Comparison of ENCODE assay signal across 25 cellular contexts in the genomic region with DNA sequence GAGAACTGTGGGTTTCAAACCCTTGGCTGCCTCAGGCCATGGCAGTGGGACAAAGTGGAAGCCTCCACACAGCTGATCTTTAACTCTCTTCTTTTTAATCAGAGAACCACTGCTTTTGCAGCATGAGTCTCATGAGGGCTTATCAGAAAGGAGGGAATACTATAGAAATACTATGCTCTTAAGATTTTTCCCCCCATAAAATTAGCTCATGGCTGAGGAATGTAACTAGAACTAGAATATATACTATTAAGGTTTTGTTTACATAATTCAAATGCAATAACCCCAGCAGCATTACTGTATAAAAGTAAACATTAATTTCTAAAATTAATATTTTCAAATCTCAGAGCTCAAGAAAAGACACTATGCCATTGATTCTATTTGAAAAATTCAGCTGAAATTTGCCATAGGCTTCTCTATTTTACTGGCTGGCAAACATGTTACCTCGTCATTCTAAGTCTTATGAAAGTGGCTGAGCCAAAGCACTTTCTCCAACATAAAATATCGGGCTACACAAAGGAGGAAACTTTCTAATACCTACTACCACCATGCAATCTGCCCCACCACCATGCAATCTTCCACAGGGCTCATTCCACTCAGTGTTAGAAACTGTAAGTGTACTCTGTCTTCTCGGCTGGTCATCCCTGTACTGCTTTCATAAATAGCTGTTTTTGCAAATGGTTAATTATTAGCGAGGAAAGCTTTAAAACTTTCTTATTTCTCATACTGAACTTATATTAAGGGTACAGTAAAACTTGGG.
"Had no signal": no experiment of that assay in that cellular context is flagged by ENCODE, and none has a peak within 500 bp of the region (broad histone marks: within the 10 kb centered on the region; RNA-seq: fewer than 3 reads in every experiment).

No MANE protein-coding gene starts in this region.

- DNase-seq: cortex of kidney; effector memory CD8-positive, alpha-beta T cell; erythroblast; esophagus squamous epithelium; hypothalamus; immature natural killer cell; left ventricle myocardium superior; lower lobe of right lung; natural killer cell; stimulated activated CD4-positive, alpha-beta T cell treated with anti-CD3 and anti-CD28 coated beads, Interleukin-12 subunit alpha, Interleukin-12 subunit beta, amount 100 ng/mL, for 4 hours; stimulated activated CD4-positive, alpha-beta T cell treated with anti-CD3 and anti-CD28 coated beads, Interleukin-1b, Interleukin-23, amount 100 ng/mL, for 48 hours; stimulated activated CD4-positive, alpha-beta T cell treated with anti-CD3 and anti-CD28 coated beads, Interleukin-4, amount 100 ng/mL, for 1 hour; stimulated activated CD8-positive, alpha-beta memory T cell treated with anti-CD3 and anti-CD28 coated beads, Interleukin-4, amount 100 ng/mL, for 48 hours; stimulated activated naive CD4-positive, alpha-beta T cell; stimulated activated naive CD8-positive, alpha-beta T cell treated with anti-CD3 and anti-CD28 coated beads, Interleukin-15, amount 100 ng/mL, for 72 hours; transverse colon; upper lobe of right lung; uterus had no signal

- H3K4me2 ChIP-seq: smooth muscle cell had no signal

- H3K27ac ChIP-seq: esophagus squamous epithelium, lower lobe of right lung, parathyroid adenoma, prostate gland, right atrium auricular region, suprapubic skin, transverse colon, upper lobe of right lung, uterus had no signal

- H3K9me3 ChIP-seq: esophagus squamous epithelium, lower lobe of right lung, prostate gland, right atrium auricular region, suprapubic skin, transverse colon, upper lobe of right lung, uterus had no signal

- H3K9ac ChIP-seq: parathyroid adenoma had no signal

- H3K79me2 ChIP-seq: parathyroid adenoma had no signal

- H3K27me3 Mint-ChIP-seq: effector memory CD8-positive, alpha-beta T cell; stimulated activated naive CD8-positive, alpha-beta T cell treated with anti-CD3 and anti-CD28 coated beads, Interleukin-15, amount 100 ng/mL, for 72 hours had no signal

- H3K4me3 ChIP-seq: esophagus squamous epithelium, lower lobe of right lung, prostate gland, right atrium auricular region, smooth muscle cell, suprapubic skin, transverse colon, upper lobe of right lung, uterus had no signal

- H2AFZ ChIP-seq: parathyroid adenoma had no signal

- H3K4me1 Mint-ChIP-seq: immature natural killer cell; natural killer cell; stimulated activated naive CD8-positive, alpha-beta T cell treated with anti-CD3 and anti-CD28 coated beads, Interleukin-15, amount 100 ng/mL, for 72 hours had no signal

- H3K4me3 Mint-ChIP-seq: effector memory CD8-positive, alpha-beta T cell; immature natural killer cell; natural killer cell; neural crest cell; stimulated activated naive CD8-positive, alpha-beta T cell treated with anti-CD3 and anti-CD28 coated beads, Interleukin-15, amount 100 ng/mL, for 72 hours had no signal

- H3K27ac Mint-ChIP-seq: effector memory CD8-positive, alpha-beta T cell; immature natural killer cell; natural killer cell; stimulated activated naive CD8-positive, alpha-beta T cell treated with anti-CD3 and anti-CD28 coated beads, Interleukin-15, amount 100 ng/mL, for 72 hours had no signal

- H3K36me3 ChIP-seq: lower lobe of right lung, prostate gland, right atrium auricular region, transverse colon, upper lobe of right lung, uterus had no signal

- ATAC-seq: effector memory CD8-positive, alpha-beta T cell; left ventricle myocardium superior; lower lobe of right lung; natural killer cell; sciatic nerve; stimulated activated naive CD8-positive, alpha-beta T cell treated with anti-CD3 and anti-CD28 coated beads, Interleukin-15, amount 100 ng/mL, for 72 hours; upper lobe of right lung had no signal

- H3K27me3 ChIP-seq: esophagus squamous epithelium, right atrium auricular region, suprapubic skin, transverse colon, upper lobe of right lung, uterus had no signal

- H3K4me1 ChIP-seq: esophagus squamous epithelium, lower lobe of right lung, parathyroid adenoma, prostate gland, suprapubic skin, transverse colon, upper lobe of right lung, uterus had no signal

- H3K9me3 Mint-ChIP-seq: effector memory CD8-positive, alpha-beta T cell; immature natural killer cell; natural killer cell; neural crest cell; stimulated activated naive CD8-positive, alpha-beta T cell treated with anti-CD3 and anti-CD28 coated beads, Interleukin-15, amount 100 ng/mL, for 72 hours had no signal
